ENCODE assay signal across 9 cellular contexts in genomic region chr1:8412183-8412831, GRCh38.
DNase-seq lines count a peak whose midpoint lies in the region; ATAC-seq and TF ChIP-seq lines count a peak whose summit lies in the region.
"Had no signal": no experiment of that assay in that cellular context is flagged by ENCODE, and none has a peak within 500 bp of the region (broad histone marks: within the 10 kb centered on the region; RNA-seq: fewer than 3 reads in every experiment).

No MANE protein-coding gene starts in this region.

- TF ChIP-seq POLR2A in IMR-90 (IDR thresholded peaks at IDR 0.05; ENCODE audit: low read depth, low read length) (no peak), tibial nerve (IDR thresholded peaks at IDR 0.05) (no peak)

- H3K27ac ChIP-seq in IMR-90 (ENCODE audit: insufficient read depth, low read length) (peak overlapping the region; percentile 60; the same call in 1 of the 2 replicates), layer of hippocampus (ENCODE audit: low read depth, low read length) (peak overlapping the region; percentile 38), tibial nerve (peak overlapping the region; percentile 45 to 92 (median 76))

- in situ Hi-C loops in IMR-90 (cut with MboI; ENCODE audit: low sequenced_read_pairs) = no loop called here

- ATAC-seq in IMR-90 (ENCODE audit: low read depth) (peak; percentile 41), left lobe of liver (no peak)
- no peak for ATAC-seq in central memory CD8-positive, alpha-beta T cell (replicated peaks; ENCODE audit: extremely low read depth, poor library complexity, severe bottlenecking)

- no peak overlapping the region for H3K4me3 Mint-ChIP-seq in central memory CD8-positive, alpha-beta T cell

- TF ChIP-seq CTCF in IMR-90 (conservative IDR thresholded peaks at IDR 0.05; ENCODE audit: low read depth, low read length) = 0 out of 2 replicates have a peak, but pooled peaks have one; percentile 21
- TF ChIP-seq CTCF in tibial nerve (IDR thresholded peaks at IDR 0.05) = peak in 1 of 5 experiments; percentile 16

- H3K14ac ChIP-seq in IMR-90 (replicated peaks; ENCODE audit: low read depth, low read length) = peak overlapping the region; percentile 24; the same call in 1 of the 2 replicates

- H3K23ac ChIP-seq in IMR-90 (ENCODE audit: low read depth, low read length) = peak overlapping the region; percentile 82; the same call in 1 of the 2 replicates

- peaks cover 28 to 82% of the 10 kb centered on the region in 2 experiments for H3K79me1 ChIP-seq in IMR-90 (ENCODE audit: low read depth in 1 of 2, low read length in 2 of 2)

- H2AK9ac ChIP-seq in IMR-90 (replicated peaks; ENCODE audit: low read depth, low read length, poor library complexity) = peak overlapping the region; percentile 57

- peak overlapping the region; percentile 7 for H3K27ac Mint-ChIP-seq in central memory CD8-positive, alpha-beta T cell (ENCODE audit: low read depth)
- H3K27ac Mint-ChIP-seq: activated naive CD4-positive, alpha-beta T cell treated with anti-CD3 and anti-CD28 coated beads, Interleukin-2, amount 50 U/mL, for 72 hours had no signal

- H4K20me1 ChIP-seq in IMR-90 (ENCODE audit: insufficient read depth, low read length) = peaks cover 43% of the 10 kb centered on the region

- peak overlapping the region; percentile 59 for H3K4ac ChIP-seq in IMR-90 (ENCODE audit: low read depth, low read length)

- no peaks in the 10 kb centered on the region for H3K27me3 Mint-ChIP-seq in central memory CD8-positive, alpha-beta T cell

- H2BK20ac ChIP-seq in IMR-90 (ENCODE audit: low read depth, low read length) = peak overlapping the region; percentile 45

- H3K4me1 Mint-ChIP-seq in central memory CD8-positive, alpha-beta T cell = peaks cover 55% of the 10 kb centered on the region

- WGBS in IMR-90 (ENCODE audit: extremely low coverage in 2 of 2, insufficient read length in 1 of 2), 2 experiments = no CpG with 5 or more reads among the region's 8 CpGs
- 50 to 55% methylated on average over 8 of the region's 8 CpGs for WGBS in tibial nerve, 2 donors

- H3K4me1 ChIP-seq in IMR-90 (ENCODE audit: control insufficient read depth, insufficient read depth, low read length) = peaks cover 45% of the 10 kb centered on the region
- H3K4me1 ChIP-seq in tibial nerve = peaks cover 0 to 96% (median 61%) of the 10 kb centered on the region in 4 donors

- peak overlapping the region; percentile 69 for H3K4me2 ChIP-seq in IMR-90 (ENCODE audit: low read depth, low read length)

- H3K27me3 ChIP-seq in IMR-90 (ENCODE audit: control insufficient read depth, insufficient read depth, low read length) = no peaks in the 10 kb centered on the region
- no peaks in the 10 kb centered on the region for H3K27me3 ChIP-seq in layer of hippocampus (ENCODE audit: control insufficient read depth, insufficient read depth, low read length)
- no peaks in the 10 kb centered on the region for H3K27me3 ChIP-seq in tibial nerve

- H4K8ac ChIP-seq in IMR-90 (ENCODE audit: low read depth in 2 of 2, low read length in 2 of 2) = peak overlapping the region in 1 of 2 experiments; percentile 50; a peak in 2 of 4 replicates

- H2BK15ac ChIP-seq in IMR-90 (ENCODE audit: low read depth, low read length) = no peak overlapping the region

- no peak overlapping the region for H4K5ac ChIP-seq in IMR-90 (ENCODE audit: low read depth, low read length)

- CTCF ChIA-PET in IMR-90 (lab: Yijun Ruan, JAX) = interaction anchor here (0.6 kb wide), 1 partner anchor 284 kb away, joined by 3 read pairs; no protein-coding TSS in a partner anchor

- H2BK120ac ChIP-seq in IMR-90 (ENCODE audit: low read depth, low read length) = peak overlapping the region; percentile 62

- no peak overlapping the region for H3K4me3 ChIP-seq in IMR-90 (ENCODE audit: insufficient read depth, low read depth, low read length)
- no peak overlapping the region for H3K4me3 ChIP-seq in tibial nerve

- POLR2A ChIA-PET in IMR-90 (lab: Charles Lee; ENCODE audit: unreplicated experiment) = interaction anchor here (0.5 kb wide), 1 partner anchor 275 kb away, joined by 3 read pairs; no protein-coding TSS in a partner anchor

- DNase-seq in IMR-90 (peak; percentile 91), tibial nerve (ENCODE audit: low spot score in 2 of 2) (peak in 1 of 2 donors; percentile 53), left lobe of liver (ENCODE audit: low spot score) (no peak)
- DNase-seq in central memory CD8-positive, alpha-beta T cell (ENCODE audit: low spot score in 2 of 2) = no peak
- no peak for DNase-seq in stimulated activated CD8-positive, alpha-beta memory T cell treated with anti-CD3 and anti-CD28 coated beads, Interleukin-4, amount 100 ng/mL, for 48 hours
- no peak for DNase-seq in activated CD4-positive, alpha-beta T cell treated with anti-CD3 and anti-CD28 coated beads, Interleukin-2, amount 50 U/mL, for 4 hours
- DNase-seq: NCI-H510A had no signal

- no peaks in the 10 kb centered on the region for H3K9me3 ChIP-seq in IMR-90 (ENCODE audit: control insufficient read depth, insufficient read depth, low read length)
- H3K9me3 ChIP-seq in tibial nerve = no peaks in the 10 kb centered on the region

- H4K91ac ChIP-seq in IMR-90 (ENCODE audit: insufficient read depth, low read depth, low read length) = no peak overlapping the region

- H3K36me3 Mint-ChIP-seq in central memory CD8-positive, alpha-beta T cell (ENCODE audit: insufficient read depth) = peaks cover 30% of the 10 kb centered on the region

- peak overlapping the region; percentile 73 for H2AK5ac ChIP-seq in IMR-90 (ENCODE audit: low read depth, low read length)

- peak; percentile 38 for TF ChIP-seq RAD21 in IMR-90 (IDR thresholded peaks at IDR 0.05; ENCODE audit: low read length)

- TF ChIP-seq EP300 in tibial nerve (IDR thresholded peaks at IDR 0.05) = peak in 1 of 2 donors; percentile 60

- peak overlapping the region; percentile 70 for H2BK5ac ChIP-seq in IMR-90 (ENCODE audit: low read depth, low read length, poor library complexity, severe bottlenecking)

- BruUV-seq in IMR-90 (replicated peaks; lab: Mats Ljungman, UMichigan) = no TSS peak

- H3K9ac ChIP-seq in IMR-90 (ENCODE audit: low read depth, low read length) = no peak overlapping the region

- intact Hi-C loops in IMR-90 (cut with micrococcal nuclease) = no loop called here

- H3K9me1 ChIP-seq in IMR-90 (ENCODE audit: insufficient read depth, low read length) = peaks cover 33% of the 10 kb centered on the region

- H3K36me3 ChIP-seq in IMR-90 (ENCODE audit: control insufficient read depth, insufficient read depth, low read length) (peaks cover 28% of the 10 kb centered on the region), tibial nerve (peaks cover 0 to 25% (median 0%) of the 10 kb centered on the region in 3 donors)

- dilution Hi-C loops in IMR-90 (cut with HindIII; ENCODE audit: low sequenced_read_pairs, unreplicated experiment) = no loop called here

- peak overlapping the region; percentile 54; the same call in 1 of the 2 replicates for H3K18ac ChIP-seq in IMR-90 (ENCODE audit: low read depth, low read length)

- H3K9me3 Mint-ChIP-seq in central memory CD8-positive, alpha-beta T cell = no peaks in the 10 kb centered on the region
- H3K9me3 Mint-ChIP-seq: activated naive CD4-positive, alpha-beta T cell treated with anti-CD3 and anti-CD28 coated beads, Interleukin-2, amount 50 U/mL, for 72 hours had no signal

- H3K56ac ChIP-seq in IMR-90 (ENCODE audit: extremely low read depth, insufficient read depth, low read length) = 0 out of 2 replicates have a peak overlapping the region, but pooled peaks have one; percentile 23

- no peak overlapping the region for H2AFZ ChIP-seq in IMR-90 (replicated peaks; ENCODE audit: low read length, poor library complexity)

TF ChIP-seq in IMR-90, 13 proteins besides CTCF, POLR2A, EP300 and RAD21:
- TF ChIP-seq USF2 (IDR thresholded peaks at IDR 0.05; ENCODE audit: low read depth, low read length) = no peak
- 0 out of 2 replicates have a peak, but pooled peaks have one; percentile 60 for TF ChIP-seq CHD1 (IDR thresholded peaks at IDR 0.05; ENCODE audit: low read depth, low read length)
- TF ChIP-seq FOS (IDR thresholded peaks at IDR 0.05; ENCODE audit: low read depth, low read length) = peak; percentile 78
- TF ChIP-seq SMC3 (IDR thresholded peaks at IDR 0.05; ENCODE audit: low read depth, low read length) = 0 out of 2 replicates have a peak, but pooled peaks have one; percentile 20
- peak; percentile 84 for TF ChIP-seq BHLHE40 (IDR thresholded peaks at IDR 0.05; ENCODE audit: low read depth, low read length)
